In genomic region chr10:118910702-118911101, GRCh38 we compare ENCODE assay signal across 2 cellular contexts.
TF ChIP-seq lines count a peak whose summit lies in the region.

No MANE protein-coding gene starts in this region.

TF ChIP-seq in IMR-90, 13 proteins besides CTCF, POLR2A, EP300 and RAD21:
- TF ChIP-seq ELK1 (IDR thresholded peaks at IDR 0.05; ENCODE audit: borderline replicate concordance, low read depth, low read length) = no peak
- TF ChIP-seq RCOR1 (IDR thresholded peaks at IDR 0.05; ENCODE audit: insufficient replicate concordance, low read length) = no peak
- TF ChIP-seq RFX5 (IDR thresholded peaks at IDR 0.05; ENCODE audit: low read depth, low read length) = no peak
TF ChIP-seq in IMR-90: peak in this region for 0.

TF ChIP-seq in H1, 55 proteins besides CTCF, POLR2A, EP300 and RAD21:
- TF ChIP-seq SIRT6 (IDR thresholded peaks at IDR 0.05; ENCODE audit: low read length) (no peak), ATF2 (IDR thresholded peaks at IDR 0.05; ENCODE audit: low read length) (no peak), CTBP2 (IDR thresholded peaks at IDR 0.05; ENCODE audit: borderline replicate concordance, insufficient read depth, insufficient read length, low read length) (no peak), BRCA1 (IDR thresholded peaks at IDR 0.05; ENCODE audit: low read depth, low read length) (no peak), E2F6 (IDR thresholded peaks at IDR 0.05) (no peak)
TF ChIP-seq in H1: peak in this region for 0.
